ENCODE assay signal across 8 cellular contexts in genomic region chr11:31810779-31811647, GRCh38. TPM values are rescaled to one million over a fixed set of nuclear protein-coding genes. Genes with fewer than 3 reads are reported as not detected.
DNase-seq lines count a peak whose midpoint lies in the region; ATAC-seq and TF ChIP-seq lines count a peak whose summit lies in the region.

TSS of gene PAX6 (minus strand) at chr11:31811322. CDS start at chr11:31806411, 4,911 bp downstream.

- peak; percentile 61 for ATAC-seq in GM19438 (IDR thresholded peaks at IDR 0.05; ENCODE audit: low read depth, unreplicated experiment)
- peak; percentile 55 for ATAC-seq in HG03457 (IDR thresholded peaks at IDR 0.05; ENCODE audit: unreplicated experiment)

- H3K4me3 ChIP-seq in adipocyte (ENCODE audit: low read length) (peak within 1 kb of the TSS; percentile 66), right atrium auricular region (peak within 1 kb of the TSS; percentile 24 to 38)

- H3K27me3 ChIP-seq in adipocyte (replicated peaks; ENCODE audit: control insufficient read depth, insufficient read depth, low read length) (peaks cover 84% of the 10 kb centered on the region), right atrium auricular region (peaks cover 83 to 89% of the 10 kb centered on the region in 2 donors)

- H3K4me1 ChIP-seq in adipocyte (ENCODE audit: control insufficient read depth, insufficient read depth, low read length) (peaks cover 8% of the 10 kb centered on the region), right atrium auricular region (peaks cover 0 to 69% of the 10 kb centered on the region in 2 donors)

- no peak within 1 kb of the TSS for H3K27ac ChIP-seq in right atrium auricular region

- intact Hi-C loops in posterior cingulate gyrus (cut with DNase I): no loop called here

- no peaks in the 10 kb centered on the region for H3K36me3 ChIP-seq in adipocyte (ENCODE audit: control insufficient read depth, insufficient read depth, low read length, severe bottlenecking)
- H3K36me3 ChIP-seq in right atrium auricular region: no peaks in the 10 kb centered on the region

- peak; percentile 31 for DNase-seq in Caki2 (ENCODE audit: low read depth)
- peak; percentile 94 for DNase-seq in NCI-H748 treated with DMSO at 0.1 percent for 48 hours (lab: John Stamatoyannopoulos, UW)
- DNase-seq in adipocyte (ENCODE audit: low read depth): no peak
- DNase-seq in right atrium auricular region (ENCODE audit: low spot score): peak; percentile 60
- DNase-seq in posterior cingulate gyrus: peak in 9 of 10 donors; percentile 49 to 93 (median 75)
- DNase-seq in NCI-H510A treated with DMSO at 0.1 percent for 48 hours (lab: John Stamatoyannopoulos, UW): no peak

- in situ Hi-C loops in Caki2 (cut with HindIII; ENCODE audit: low pct_unique_long_range_greater_than_20kb, low sequenced_read_pairs): no loop called here

- no peak for TF ChIP-seq CTCF in right atrium auricular region (IDR thresholded peaks at IDR 0.05)

- H3K9me3 ChIP-seq in adipocyte (ENCODE audit: control insufficient read depth, low read length) (no peaks in the 10 kb centered on the region), right atrium auricular region (no peaks in the 10 kb centered on the region)

- no peak within 1 kb of the TSS for H3K9ac ChIP-seq in adipocyte (ENCODE audit: low read length)

RNA-seq across cellular contexts. Expression of gene PAX6, which starts in this region (rescaled TPM):
- total RNA-seq in Caki2 (2014; rRNA removed; shearing (Covaris generic); ENCODE audit: low replicate concordance): 0.27 and 4.7 TPM in 2 replicates
- not detected for total RNA-seq in right atrium auricular region

Comparison
In these comparisons a context has a peak if more than half of its experiments do, and no peak if none do; other contexts are left out.
1. Peak in DNase-seq and H3K4me3 ChIP-seq in right atrium auricular region; RNA of the gene not detected or under 1 TPM.
2. DNase-seq: peak in Caki2 (single experiment), NCI-H748 treated with DMSO at 0.1 percent for 48 hours (single experiment) and posterior cingulate gyrus (9 of 10); none in adipocyte (single experiment) and NCI-H510A treated with DMSO at 0.1 percent for 48 hours (single experiment).